Comparison of ENCODE assay signal across 5 cellular contexts in the genomic region with DNA sequence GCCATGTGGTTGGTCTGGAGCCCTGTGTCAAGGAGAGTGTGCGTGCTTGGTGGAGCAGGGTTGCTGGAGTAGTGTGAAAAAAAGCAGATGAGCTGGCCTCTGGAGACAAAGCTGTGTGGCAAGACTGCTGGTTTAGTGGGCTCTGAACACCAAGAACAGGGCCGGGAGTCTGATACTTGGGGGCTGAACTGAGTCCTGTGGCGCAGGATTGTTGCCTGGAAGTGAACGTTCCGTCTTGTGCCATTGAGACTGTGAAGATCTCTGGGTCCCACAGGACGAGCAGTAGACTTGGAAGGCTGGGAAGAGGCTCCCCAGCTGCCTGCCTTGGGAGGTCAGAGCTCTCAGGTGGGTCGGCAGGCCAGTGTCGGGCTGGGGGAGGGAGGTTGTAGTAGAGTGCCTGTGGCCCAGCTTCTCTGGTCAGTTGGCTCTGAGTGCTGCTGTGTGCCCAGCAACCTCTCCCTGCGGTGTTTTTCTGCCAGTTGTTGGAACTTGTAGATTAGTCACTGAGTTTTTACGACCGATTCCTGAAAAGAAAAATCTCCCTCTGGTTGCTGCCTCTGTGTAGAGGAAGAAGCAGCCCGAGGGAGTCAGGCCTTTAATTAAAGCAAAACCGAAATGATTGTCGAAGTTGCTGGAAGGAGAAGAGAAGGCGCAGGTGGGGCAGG. TPM values are rescaled to one million over a fixed set of nuclear protein-coding genes. Genes with fewer than 3 reads are reported as not detected.
"Had no signal": no experiment of that assay in that cellular context is flagged by ENCODE, and none has a peak within 500 bp of the region (broad histone marks: within the 10 kb centered on the region; RNA-seq: fewer than 3 reads in every experiment).

No MANE protein-coding gene starts in this region.

RNA-seq across cellular contexts. Expression of gene RIMBP3B, which starts 35.6 kb away (rescaled TPM):
- total RNA-seq: activated T-helper 2 cell treated with anti-CD3 and anti-CD28 coated beads, Interferon-gamma antibody, Interleukin-2, Interleukin-4, amounts not matched to agents 10 μg/mL and 5 μg/mL and 100 μg/mL, durations not matched to agents 14 hours and 24 hours and 36 hours; bronchial epithelial cell; esophagus squamous epithelium; stomach had no signal
- polyA plus RNA-seq: right cardiac atrium had no signal
